30 cellular contexts compared by ENCODE assay signal in the genomic region with DNA sequence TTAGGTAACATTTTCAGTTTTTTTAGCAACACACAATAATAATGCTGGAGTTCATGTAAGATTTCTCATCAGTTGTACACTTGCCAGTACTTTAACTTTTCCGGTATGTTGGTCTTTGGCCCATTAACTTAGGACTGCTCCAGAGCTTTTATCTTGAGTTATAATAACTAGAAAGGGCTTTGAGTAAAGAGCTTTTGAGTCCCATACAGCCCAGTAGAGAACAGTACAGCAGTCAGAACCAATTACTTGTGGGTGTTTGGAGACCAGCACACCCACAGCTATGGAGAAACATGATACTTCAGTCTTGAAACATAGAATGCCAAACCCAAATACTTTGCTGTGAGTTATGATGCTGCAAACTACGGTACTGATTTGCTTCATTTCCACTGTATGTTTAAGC.
DNase-seq lines count a peak whose midpoint lies in the region; ATAC-seq and TF ChIP-seq lines count a peak whose summit lies in the region.
"Had no signal": no experiment of that assay in that cellular context is flagged by ENCODE, and none has a peak within 500 bp of the region (broad histone marks: within the 10 kb centered on the region; RNA-seq: fewer than 3 reads in every experiment).

No MANE protein-coding gene starts in this region.

- CTCF ChIA-PET in SK-N-SH (lab: Yijun Ruan, JAX) = no interaction called here

- ATAC-seq in HG02852 (IDR thresholded peaks at IDR 0.05; ENCODE audit: unreplicated experiment) (no peak), foreskin keratinocyte (no peak)
- ATAC-seq: A549; body of pancreas; naive thymus-derived CD4-positive, alpha-beta T cell had no signal

- WGBS in SK-N-SH (ENCODE audit: low lambda C conversion rate) = 58% methylated on average over 2 of the region's 2 CpGs

- in situ Hi-C loops in ACHN (cut with HindIII; ENCODE audit: low pct_ligation_motif_present, low pct_unique_long_range_greater_than_20kb, low sequenced_read_pairs) = no loop called here

- no peak for TF ChIP-seq RAD21 in SK-N-SH (IDR thresholded peaks at IDR 0.05; ENCODE audit: low read length)

- H3K27me3 ChIP-seq in SK-N-SH (ENCODE audit: insufficient read depth) (no peaks in the 10 kb centered on the region), fibroblast of lung (ENCODE audit: control insufficient read depth, insufficient read depth, low read length) (no peaks in the 10 kb centered on the region), foreskin keratinocyte (no peaks in the 10 kb centered on the region)
- H3K27me3 ChIP-seq: BLaER1, body of pancreas, spleen had no signal

- TF ChIP-seq CTCF in AG10803 (conservative IDR thresholded peaks at IDR 0.05; ENCODE audit: low read length) (no peak), SK-N-SH (IDR thresholded peaks at IDR 0.05) (no peak), fibroblast of lung (conservative IDR thresholded peaks at IDR 0.05 in 1 of 2, IDR thresholded peaks at IDR 0.05 in 1 of 2; ENCODE audit: low read depth in 1 of 2, low read length in 2 of 2) (no peak), nephron (IDR thresholded peaks at IDR 0.05; ENCODE audit: unreplicated experiment in 3 of 3) (no peak), foreskin keratinocyte (conservative IDR thresholded peaks at IDR 0.05) (no peak)

- H3K27me3 Mint-ChIP-seq in nephron (ENCODE audit: low read depth) = no peaks in the 10 kb centered on the region
- H3K27me3 Mint-ChIP-seq: activated CD4-positive, alpha-beta T cell treated with anti-CD3 and anti-CD28 coated beads, Interleukin-2, amount 10 ng/mL, durations not matched to agents 7 days and 5 days; activated naive CD8-positive, alpha-beta T cell treated with anti-CD3 and anti-CD28 coated beads, Interleukin-2, amount 10 ng/mL, durations not matched to agents 7 days and 5 days; activated T-cell treated with anti-CD3 and anti-CD28 coated beads, Interleukin-2, amount 50 U/mL, for 24 hours; naive thymus-derived CD4-positive, alpha-beta T cell; type B pancreatic cell had no signal

- no peak overlapping the region for H3K4me3 ChIP-seq in AG10803 (ENCODE audit: low read length)
- no peak overlapping the region for H3K4me3 ChIP-seq in SK-N-SH (ENCODE audit: low read depth in 2 of 2, low read length in 1 of 2)
- H3K4me3 ChIP-seq in fibroblast of lung (replicated peaks in 1 of 4; ENCODE audit: control extremely low read depth in 1 of 4, insufficient read depth in 1 of 4, low read depth in 3 of 4, low read length in 4 of 4) = no peak overlapping the region
- H3K4me3 ChIP-seq: A549, BLaER1, body of pancreas, spleen had no signal

- H2AFZ ChIP-seq in SK-N-SH (ENCODE audit: low read depth) (no peak overlapping the region), fibroblast of lung (ENCODE audit: low read length) (no peak overlapping the region)

- no peaks in the 10 kb centered on the region for H3K79me2 ChIP-seq in SK-N-SH (ENCODE audit: insufficient read depth)
- H3K79me2 ChIP-seq in fibroblast of lung (ENCODE audit: control insufficient read depth, insufficient read depth, low read length) = no peaks in the 10 kb centered on the region

- peaks cover 6% of the 10 kb centered on the region for H3F3A ChIP-seq in SK-N-SH (replicated peaks; ENCODE audit: insufficient read depth)

- peaks cover 19% of the 10 kb centered on the region for H3K4me1 Mint-ChIP-seq in nephron
- H3K4me1 Mint-ChIP-seq: activated CD4-positive, alpha-beta T cell treated with anti-CD3 and anti-CD28 coated beads, Interleukin-2, amount 10 ng/mL, durations not matched to agents 7 days and 5 days; activated naive CD8-positive, alpha-beta T cell treated with anti-CD3 and anti-CD28 coated beads, Interleukin-2, amount 10 ng/mL, durations not matched to agents 7 days and 5 days; H9; naive thymus-derived CD4-positive, alpha-beta T cell had no signal

- H3K36me3 Mint-ChIP-seq in nephron (ENCODE audit: low read depth) = peaks cover 5% of the 10 kb centered on the region
- H3K36me3 Mint-ChIP-seq: activated naive CD8-positive, alpha-beta T cell treated with anti-CD3 and anti-CD28 coated beads, Interleukin-2, amount 10 ng/mL, durations not matched to agents 7 days and 5 days; naive thymus-derived CD4-positive, alpha-beta T cell had no signal

- no peak for TF ChIP-seq EP300 in SK-N-SH (IDR thresholded peaks at IDR 0.05; ENCODE audit: borderline replicate concordance in 1 of 2, low read depth in 1 of 2, low read length in 1 of 2)

- peak; percentile 64 for DNase-seq in AG10803 (ENCODE audit: low read depth)
- no peak for DNase-seq in SK-N-SH
- peak; percentile 44 to 59 for DNase-seq in fibroblast of lung (ENCODE audit: low read depth in 2 of 2)
- no peak for DNase-seq in ACHN
- DNase-seq in central memory CD4-positive, alpha-beta T cell = no peak
- DNase-seq in foreskin keratinocyte = no peak
- DNase-seq: activated CD4-positive, alpha-beta T cell treated with anti-CD3 and anti-CD28 coated beads, Interleukin-2, amount 10 ng/mL, durations not matched to agents 7 days and 5 days; activated gamma-delta T cell; activated naive CD8-positive, alpha-beta T cell treated with anti-CD3 and anti-CD28 coated beads, Interleukin-2, amount 10 ng/mL, durations not matched to agents 7 days and 5 days; activated T-cell treated with anti-CD3 and anti-CD28 coated beads, Interleukin-2, amount 50 U/mL, for 24 hours; body of pancreas; DMS79 treated with DMSO at 0.1 percent for 48 hours; foreskin melanocyte; H9; left cardiac atrium; mesendoderm; naive thymus-derived CD4-positive, alpha-beta T cell; NCI-H1694; NCI-H2171 treated with DMSO at 0.1 percent for 48 hours; NCI-H510A treated with DMSO at 0.1 percent for 48 hours; NK-92 treated with Interleukin-12 subunit alpha and Interleukin-12 subunit beta, amount 100 ng/mL, for 24 hours; occipital lobe; SHP77 treated with DMSO at 0.1 percent for 48 hours; spleen had no signal

- H3K9me3 Mint-ChIP-seq in nephron = peaks cover 7% of the 10 kb centered on the region
- H3K9me3 Mint-ChIP-seq: activated CD4-positive, alpha-beta T cell treated with anti-CD3 and anti-CD28 coated beads, Interleukin-2, amount 10 ng/mL, durations not matched to agents 7 days and 5 days; activated naive CD8-positive, alpha-beta T cell treated with anti-CD3 and anti-CD28 coated beads, Interleukin-2, amount 10 ng/mL, durations not matched to agents 7 days and 5 days; type B pancreatic cell had no signal

- H3K9ac ChIP-seq in SK-N-SH (no peak overlapping the region), fibroblast of lung (ENCODE audit: insufficient read depth, low read length) (no peak overlapping the region)
- H3K9ac ChIP-seq: BLaER1, KMS-11 had no signal

- no peak overlapping the region; the same call in 1 of the 2 replicates for H3K4me2 ChIP-seq in SK-N-SH
- H3K4me2 ChIP-seq in fibroblast of lung (ENCODE audit: extremely low read depth, insufficient read depth, low read length) = no peak overlapping the region
- H3K4me2 ChIP-seq: A549, BLaER1, KMS-11 had no signal

- H3K36me3 ChIP-seq in SK-N-SH (replicated peaks in 1 of 2; ENCODE audit: control insufficient read depth in 1 of 2, insufficient read depth in 2 of 2, low read length in 1 of 2) (no peaks in the 10 kb centered on the region), fibroblast of lung (ENCODE audit: control insufficient read depth, insufficient read depth, low read length) (no peaks in the 10 kb centered on the region)
- H3K36me3 ChIP-seq: BLaER1, spleen had no signal

- 0 out of 2 replicates have a peak, but pooled peaks cover 5% of the 10 kb centered on the region for H3K9me3 ChIP-seq in SK-N-SH
- H3K9me3 ChIP-seq in fibroblast of lung (ENCODE audit: control insufficient read depth, insufficient read depth, low read depth, low read length) = no peaks in the 10 kb centered on the region

- POLR2A ChIA-PET in SK-N-SH (lab: Yijun Ruan, JAX) = no interaction called here

- H3K27ac ChIP-seq in SK-N-SH (ENCODE audit: low read depth in 2 of 2, low read length in 1 of 2) = peak overlapping the region; percentile 28 to 34; a peak in 2 of 4 replicates
- no peak overlapping the region for H3K27ac ChIP-seq in fibroblast of lung (ENCODE audit: insufficient read depth, low read length)
- no peak overlapping the region for H3K27ac ChIP-seq in foreskin keratinocyte
- H3K27ac ChIP-seq: A549, BLaER1, body of pancreas, KMS-11, spleen had no signal

- no peak overlapping the region for H3K4me3 Mint-ChIP-seq in nephron
- H3K4me3 Mint-ChIP-seq: activated CD4-positive, alpha-beta T cell treated with anti-CD3 and anti-CD28 coated beads, Interleukin-2, amount 10 ng/mL, durations not matched to agents 7 days and 5 days; activated naive CD8-positive, alpha-beta T cell treated with anti-CD3 and anti-CD28 coated beads, Interleukin-2, amount 10 ng/mL, durations not matched to agents 7 days and 5 days; activated T-cell treated with anti-CD3 and anti-CD28 coated beads, Interleukin-2, amount 50 U/mL, for 24 hours; H9; naive thymus-derived CD4-positive, alpha-beta T cell; type B pancreatic cell had no signal

- peak overlapping the region in 2 of 3 experiments; percentile 72 to 82 for H3K27ac Mint-ChIP-seq in nephron
- H3K27ac Mint-ChIP-seq: activated CD4-positive, alpha-beta T cell treated with anti-CD3 and anti-CD28 coated beads, Interleukin-2, amount 10 ng/mL, durations not matched to agents 7 days and 5 days; activated naive CD8-positive, alpha-beta T cell treated with anti-CD3 and anti-CD28 coated beads, Interleukin-2, amount 10 ng/mL, durations not matched to agents 7 days and 5 days; activated T-cell treated with anti-CD3 and anti-CD28 coated beads, Interleukin-2, amount 50 U/mL, for 24 hours; H9; naive thymus-derived CD4-positive, alpha-beta T cell; type B pancreatic cell had no signal

- H4K20me1 ChIP-seq in SK-N-SH (ENCODE audit: insufficient read depth) (no peaks in the 10 kb centered on the region), fibroblast of lung (ENCODE audit: control insufficient read depth, extremely low read depth, insufficient read depth, low read length) (no peaks in the 10 kb centered on the region)
- H4K20me1 ChIP-seq: BLaER1 had no signal

- H3K4me1 ChIP-seq in SK-N-SH (ENCODE audit: control insufficient read depth in 1 of 2, insufficient read depth in 2 of 2, low read depth in 1 of 2, low read length in 1 of 2) (peaks cover 0 to 4% of the 10 kb centered on the region in 2 experiments; a peak in 1 of 4 replicates), fibroblast of lung (ENCODE audit: control insufficient read depth, extremely low read depth, insufficient read depth, low read length) (no peaks in the 10 kb centered on the region), foreskin keratinocyte (no peaks in the 10 kb centered on the region)
- H3K4me1 ChIP-seq: A549, BLaER1, body of pancreas, spleen had no signal

- no peaks in the 10 kb centered on the region for H3K9me2 ChIP-seq in SK-N-SH

TF ChIP-seq in SK-N-SH, 30 proteins besides CTCF, POLR2A, EP300 and RAD21 (continues in another document):
- no peak for TF ChIP-seq JUND (IDR thresholded peaks at IDR 0.05)
- no peak for TF ChIP-seq GABPA (IDR thresholded peaks at IDR 0.05; ENCODE audit: low read depth)
- no peak for TF ChIP-seq FOXM1 (IDR thresholded peaks at IDR 0.05; ENCODE audit: low read depth)
- TF ChIP-seq EZH2phosphoT487 (IDR thresholded peaks at IDR 0.05; ENCODE audit: borderline replicate concordance, low read depth) = no peak
- TF ChIP-seq YY1 (IDR thresholded peaks at IDR 0.05; ENCODE audit: low read depth) = no peak
- TF ChIP-seq, protein P1, sequence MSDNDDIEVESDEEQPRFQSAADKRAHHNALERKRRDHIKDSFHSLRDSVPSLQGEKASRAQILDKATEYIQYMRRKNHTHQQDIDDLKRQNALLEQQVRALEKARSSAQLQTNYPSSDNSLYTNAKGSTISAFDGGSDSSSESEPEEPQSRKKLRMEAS (IDR thresholded peaks at IDR 0.05; ENCODE audit: low read depth) = no peak

Comparison
In these comparisons a context has a peak if more than half of its experiments do, and no peak if none do; other contexts are left out.
1. DNase-seq: peak in AG10803 (single experiment) and fibroblast of lung (2 of 2); none in SK-N-SH (single experiment), ACHN (single experiment), central memory CD4-positive, alpha-beta T cell (single experiment) and foreskin keratinocyte (0 of 2).
2. H3K27ac ChIP-seq: peak in SK-N-SH (2 of 2); none in fibroblast of lung (single experiment) and foreskin keratinocyte (single experiment).